In genomic region chr3:182740710-182741109, GRCh38 we compare ENCODE assay signal across 11 cellular contexts. TPM values are rescaled to one million over a fixed set of nuclear protein-coding genes. Genes with fewer than 3 reads are reported as not detected.
DNase-seq lines count a peak whose midpoint lies in the region; ATAC-seq and TF ChIP-seq lines count a peak whose summit lies in the region.
"Had no signal": no experiment of that assay in that cellular context is flagged by ENCODE, and none has a peak within 500 bp of the region (broad histone marks: within the 10 kb centered on the region; RNA-seq: fewer than 3 reads in every experiment).

No MANE protein-coding gene starts in this region.

- no peaks in the 10 kb centered on the region for H3K9me3 ChIP-seq in RWPE2 (ENCODE audit: severe bottlenecking)
- H3K9me3 ChIP-seq in transverse colon, result no peaks in the 10 kb centered on the region
- no peaks in the 10 kb centered on the region for H3K9me3 ChIP-seq in HAP-1
- H3K9me3 ChIP-seq: thoracic aorta had no signal

- 35 to 46% methylated on average over 6 of the region's 6 CpGs for WGBS in transverse colon (ENCODE audit: low coverage in 1 of 2), 2 donors

- H3K27ac ChIP-seq in RWPE2 (ENCODE audit: poor library complexity, severe bottlenecking) (no peak overlapping the region), transverse colon (peak overlapping the region in 3 of 4 donors; percentile 1 to 81 (median 70))
- H3K27ac ChIP-seq: KMS-11, thoracic aorta had no signal

- intact Hi-C loops in transverse colon (cut with DNase I; ENCODE audit: low total_unique reads), result no loop called here

- ATAC-seq in RWPE2 (ENCODE audit: low read depth) (peak; percentile 87), HG03520 (IDR thresholded peaks at IDR 0.05; ENCODE audit: unreplicated experiment) (no peak)

- no peak for TF ChIP-seq POLR2A in transverse colon (IDR thresholded peaks at IDR 0.05)

- no peaks in the 10 kb centered on the region for H3K27me3 ChIP-seq in RWPE2 (ENCODE audit: insufficient read depth, poor library complexity, severe bottlenecking)
- no peaks in the 10 kb centered on the region for H3K27me3 ChIP-seq in transverse colon
- peaks cover 13% of the 10 kb centered on the region for H3K27me3 ChIP-seq in HAP-1 (ENCODE audit: low read depth)

- H3K4me3 ChIP-seq in RWPE2 (ENCODE audit: severe bottlenecking) (no peak overlapping the region), transverse colon (no peak overlapping the region), HAP-1 (no peak overlapping the region)
- H3K4me3 ChIP-seq: thoracic aorta had no signal

- in situ Hi-C loops in transverse colon (cut with MboI; ENCODE audit: low pct_ligation_motif_present in 1 of 4, low pct_unique_long_range_greater_than_20kb in 1 of 4, low sequenced_read_pairs in 3 of 4) (no loop called here), HAP-1 (cut with MboI; ENCODE audit: low sequenced_read_pairs) (no loop called here)

- TF ChIP-seq EP300 in transverse colon (IDR thresholded peaks at IDR 0.05; ENCODE audit: low read depth), result no peak

- no peaks in the 10 kb centered on the region for H3K36me3 ChIP-seq in RWPE2 (ENCODE audit: low read depth)
- H3K36me3 ChIP-seq in transverse colon, result no peaks in the 10 kb centered on the region
- H3K36me3 ChIP-seq in HAP-1 (replicated peaks), result no peaks in the 10 kb centered on the region
- H3K36me3 ChIP-seq: thoracic aorta had no signal

- H3K4me1 ChIP-seq in RWPE2 (ENCODE audit: insufficient read depth, poor library complexity, severe bottlenecking) (peaks cover 19% of the 10 kb centered on the region), transverse colon (peaks cover 0 to 15% (median 9%) of the 10 kb centered on the region in 4 donors), HAP-1 (no peaks in the 10 kb centered on the region)

- no peak for TF ChIP-seq CTCF in RWPE2 (IDR thresholded peaks at IDR 0.05; ENCODE audit: poor library complexity, severe bottlenecking)
- TF ChIP-seq CTCF in transverse colon (IDR thresholded peaks at IDR 0.05), result no peak

- peak; percentile 10 for DNase-seq in NCI-H2029 (lab: John Stamatoyannopoulos, UW)
- no peak for DNase-seq in NCI-H2029 treated with DMSO at 0.1 percent for 48 hours (lab: John Stamatoyannopoulos, UW)
- DNase-seq in RWPE2 (ENCODE audit: low spot score), result no peak
- DNase-seq in iPS-NIHi11 (ENCODE audit: low spot score), result peak; percentile 42
- DNase-seq in transverse colon, result peak; percentile 64
- no peak for DNase-seq in GM19238 (ENCODE audit: insufficient read length, low spot score)
- no peak for DNase-seq in HAP-1 (ENCODE audit: low spot score in 2 of 2)
- DNase-seq: 8988T had no signal

RNA-seq across cellular contexts. Expression of gene ATP11B, which starts 52.6 kb away (rescaled TPM):
- total RNA-seq in transverse colon, result 100 to 1,000 TPM; 117 to 219 (median 134) TPM

Comparison
In these comparisons a context has a peak if more than half of its experiments do, and no peak if none do; other contexts are left out.
1. DNase-seq: peak in NCI-H2029 (single experiment), iPS-NIHi11 (single experiment) and transverse colon (single experiment); none in NCI-H2029 treated with DMSO at 0.1 percent for 48 hours (single experiment), RWPE2 (single experiment), GM19238 (single experiment) and HAP-1 (0 of 2).